In genomic region chr7:92830047-92830446, GRCh38 we compare ENCODE assay signal across 14 cellular contexts. TPM values are rescaled to one million over a fixed set of nuclear protein-coding genes. Genes with fewer than 3 reads are reported as not detected.
DNase-seq lines count a peak whose midpoint lies in the region; ATAC-seq, FAIRE-seq and TF ChIP-seq lines count a peak whose summit lies in the region.
"Had no signal": no experiment of that assay in that cellular context is flagged by ENCODE, and none has a peak within 500 bp of the region (broad histone marks: within the 10 kb centered on the region; RNA-seq: fewer than 3 reads in every experiment).

No MANE protein-coding gene starts in this region.

- H3K4me3 ChIP-seq in Karpas-422 (ENCODE audit: low read length) (peak overlapping the region; percentile 90; the same call in 1 of the 2 replicates), astrocyte (ENCODE audit: insufficient read depth, low read depth, low read length) (peak overlapping the region; percentile 5), prostate gland (no peak overlapping the region)
- H3K4me3 ChIP-seq: PC-9 had no signal

- H3K27ac ChIP-seq in Karpas-422 (ENCODE audit: low read length) (peak overlapping the region; percentile 29; the same call in 1 of the 2 replicates), astrocyte (ENCODE audit: low read depth, low read length) (peak overlapping the region; percentile 98), prostate gland (peak overlapping the region; percentile 23 to 55)
- H3K27ac ChIP-seq: PC-9 had no signal

- peak overlapping the region; percentile 93 for H3K27ac Mint-ChIP-seq in activated CD4-positive, alpha-beta T cell treated with anti-CD3 and anti-CD28 coated beads for 36 hours
- peak overlapping the region; percentile 98 for H3K27ac Mint-ChIP-seq in astrocyte (ENCODE audit: unreplicated experiment)

- CTCF ChIA-PET in activated CD4-positive, alpha-beta T cell treated with anti-CD3 and anti-CD28 coated beads for 36 hours (lab: Charles Lee) = interaction anchor here (0.7 to 5.2 kb wide), 6 partner anchors 15 to 181 kb away, joined by 3 to 67 read pairs (median 3); no protein-coding TSS in a partner anchor

- peak overlapping the region; percentile 96 for H3K4me3 Mint-ChIP-seq in activated CD4-positive, alpha-beta T cell treated with anti-CD3 and anti-CD28 coated beads for 36 hours
- peak overlapping the region; percentile 98 for H3K4me3 Mint-ChIP-seq in astrocyte (ENCODE audit: unreplicated experiment)

- H3K9me3 ChIP-seq in Karpas-422 (ENCODE audit: low read length) (no peaks in the 10 kb centered on the region), astrocyte (ENCODE audit: insufficient read depth, low read depth, low read length) (no peaks in the 10 kb centered on the region), prostate gland (no peaks in the 10 kb centered on the region)

- H2AFZ ChIP-seq in Karpas-422 (ENCODE audit: low read length) = no peak overlapping the region
- H2AFZ ChIP-seq in astrocyte (ENCODE audit: low read depth, low read length) = no peak overlapping the region
- H2AFZ ChIP-seq: PC-9 had no signal

- 55% methylated on average over 1 of the region's 1 CpG for WGBS in prostate gland

- intact Hi-C loops in activated CD4-positive, alpha-beta T cell treated with anti-CD3 and anti-CD28 coated beads for 36 hours (cut with DNase I, micrococcal nuclease) = loop anchor here (5.0 to 10.0 kb wide), 4 partner anchors 303 to 1825 kb away; partner anchors contain the start of genes GATAD1 (in 1 of the 2), HEPACAM2 (in 1 of the 2), PEX1 (in 1 of the 2) and RBM48 (in 1 of the 2)
- intact Hi-C loops in prostate gland (cut with DNase I) = loop anchor here (5.0 to 10.0 kb wide), 2 partner anchors 208 to 305 kb away; partner anchors contain the start of genes PEX1 and RBM48

- no peaks in the 10 kb centered on the region for H3K9me2 ChIP-seq in Karpas-422 (replicated peaks; ENCODE audit: insufficient read depth, low read length)

- FAIRE-seq in astrocyte (lab: Jason Lieb, UNC) = no peak

- peaks cover 64% of the 10 kb centered on the region for H3K36me3 Mint-ChIP-seq in activated CD4-positive, alpha-beta T cell treated with anti-CD3 and anti-CD28 coated beads for 36 hours (ENCODE audit: low read depth)
- peaks cover 10% of the 10 kb centered on the region for H3K36me3 Mint-ChIP-seq in astrocyte (ENCODE audit: low read depth, unreplicated experiment)

- H3K9me3 Mint-ChIP-seq in activated CD4-positive, alpha-beta T cell treated with anti-CD3 and anti-CD28 coated beads for 36 hours (ENCODE audit: low read depth) = no peaks in the 10 kb centered on the region
- H3K9me3 Mint-ChIP-seq in astrocyte (ENCODE audit: unreplicated experiment) = no peaks in the 10 kb centered on the region

- no peak for TF ChIP-seq CTCF in astrocyte (IDR thresholded peaks at IDR 0.05; ENCODE audit: insufficient read depth, low read depth, low read length)
- TF ChIP-seq CTCF in prostate gland (IDR thresholded peaks at IDR 0.05) = no peak

- no peak for DNase-seq in activated CD4-positive, alpha-beta T cell treated with anti-CD3 and anti-CD28 coated beads for 36 hours
- no peak for DNase-seq in activated CD4-positive, alpha-beta T cell treated with anti-CD3 and anti-CD28 coated beads, Interleukin-2, amount 50 U/mL, for 48 hours
- DNase-seq in Karpas-422 (no peak), astrocyte (ENCODE audit: low read depth) (no peak), prostate gland (ENCODE audit: low spot score) (peak; percentile 14), DMS114 treated with DMSO at 0.1 percent for 48 hours (lab: John Stamatoyannopoulos, UW; ENCODE audit: unreplicated experiment) (no peak)
- DNase-seq: dermis blood vessel endothelial cell; GF-D8; NCI-H1694 treated with DMSO at 0.1 percent for 48 hours; occipital lobe; PC-9; stimulated activated naive CD4-positive, alpha-beta T cell treated with Interleukin-2 at 50 U/mL for 16 hours had no signal

- POLR2A ChIA-PET in activated CD4-positive, alpha-beta T cell treated with anti-CD3 and anti-CD28 coated beads for 36 hours (lab: Charles Lee) = interaction anchor here (0.9 to 3.6 kb wide), 4 partner anchors 15 to 113 kb away, joined by 3 to 35 read pairs (median 4); no protein-coding TSS in a partner anchor

- peaks cover 72% of the 10 kb centered on the region for H3K4me1 ChIP-seq in Karpas-422 (ENCODE audit: low read length)
- H3K4me1 ChIP-seq in astrocyte (ENCODE audit: insufficient read depth, low read length) = peaks cover 18% of the 10 kb centered on the region
- peaks cover 4% of the 10 kb centered on the region for H3K4me1 ChIP-seq in prostate gland (replicated peaks)

- H3K79me2 ChIP-seq in Karpas-422 (ENCODE audit: low read length) = peaks cover 91% of the 10 kb centered on the region
- H3K79me2 ChIP-seq in astrocyte (ENCODE audit: insufficient read depth, low read length) = peaks cover 98% of the 10 kb centered on the region

- H4K20me1 ChIP-seq in Karpas-422 (ENCODE audit: insufficient read depth, low read depth, low read length) (no peaks in the 10 kb centered on the region), astrocyte (ENCODE audit: insufficient read depth, low read length) (peaks cover 29% of the 10 kb centered on the region)

- H3K4me2 ChIP-seq in Karpas-422 (ENCODE audit: low read depth, low read length, poor library complexity, severe bottlenecking) (peak overlapping the region; percentile 84), astrocyte (ENCODE audit: low read length) (peak overlapping the region; percentile 95)

- H3K27me3 Mint-ChIP-seq in activated CD4-positive, alpha-beta T cell treated with anti-CD3 and anti-CD28 coated beads for 36 hours = no peaks in the 10 kb centered on the region
- H3K27me3 Mint-ChIP-seq in astrocyte (ENCODE audit: low read depth, unreplicated experiment) = no peaks in the 10 kb centered on the region

- no peaks in the 10 kb centered on the region for H3K27me3 ChIP-seq in Karpas-422 (ENCODE audit: low read length)
- H3K27me3 ChIP-seq in astrocyte (ENCODE audit: insufficient read depth, low read length) = no peaks in the 10 kb centered on the region
- no peaks in the 10 kb centered on the region for H3K27me3 ChIP-seq in prostate gland (replicated peaks; ENCODE audit: insufficient read depth)

- H3K36me3 ChIP-seq in Karpas-422 (ENCODE audit: insufficient read depth, low read length) = peaks cover 16% of the 10 kb centered on the region
- H3K36me3 ChIP-seq in astrocyte (ENCODE audit: insufficient read depth, low read length) = peaks cover 4% of the 10 kb centered on the region
- no peaks in the 10 kb centered on the region for H3K36me3 ChIP-seq in prostate gland

- TF ChIP-seq POLR2A in prostate gland (IDR thresholded peaks at IDR 0.05) = no peak

- ATAC-seq in activated CD4-positive, alpha-beta T cell treated with anti-CD3 and anti-CD28 coated beads for 36 hours = no peak
- ATAC-seq in HG02973 (IDR thresholded peaks at IDR 0.05; ENCODE audit: unreplicated experiment) (no peak), GM19397 (IDR thresholded peaks at IDR 0.05; ENCODE audit: unreplicated experiment) (no peak)

- H3K9ac ChIP-seq in Karpas-422 (ENCODE audit: low read length) (no peak overlapping the region), astrocyte (ENCODE audit: low read length) (peak overlapping the region; percentile 98)

- H3K4me1 Mint-ChIP-seq in activated CD4-positive, alpha-beta T cell treated with anti-CD3 and anti-CD28 coated beads for 36 hours = peaks cover 58% of the 10 kb centered on the region
- peaks cover 49% of the 10 kb centered on the region for H3K4me1 Mint-ChIP-seq in astrocyte (ENCODE audit: low read depth, unreplicated experiment)

RNA-seq across cellular contexts. Expression of gene CDK6, which starts 6.3 kb away (rescaled TPM):
- 100 to 1,000 TPM; 118 to 135 TPM for total RNA-seq in activated CD4-positive, alpha-beta T cell treated with anti-CD3 and anti-CD28 coated beads for 36 hours
- total RNA-seq in Karpas-422 (2014; rRNA removed; shearing (Covaris generic); ENCODE audit: low replicate concordance) = 49.4 and 65.1 TPM in 2 replicates
- total RNA-seq in astrocyte = 140 and 160 TPM in 2 replicates
- 10 to 100 TPM; 13.6 to 39.9 TPM for total RNA-seq in prostate gland

Comparison
In these comparisons a context has a peak if more than half of its experiments do, and no peak if none do; other contexts are left out.
1. H3K27ac ChIP-seq: peak in every context shown above with its lines; median percentile 98 in astrocyte; 39 in prostate gland; 29 in Karpas-422.
2. H3K4me3 ChIP-seq: peak in Karpas-422 (single experiment) and astrocyte (single experiment); none in prostate gland (0 of 2).